ENCODE assay signal across 18 cellular contexts in genomic region chr18:3753116-3753515, GRCh38.
"Had no signal": no experiment of that assay in that cellular context is flagged by ENCODE, and none has a peak within 500 bp of the region (broad histone marks: within the 10 kb centered on the region; RNA-seq: fewer than 3 reads in every experiment).

No MANE protein-coding gene starts in this region.

- DNase-seq: IMR-90, Karpas-422, KG1, MG63, NCI-H1092 treated with DMSO at 0.1 percent for 48 hours, NCI-H1436, NCI-H187, NCI-H2029 treated with DMSO at 0.1 percent for 48 hours, NCI-H345, NCI-H510A, NCI-H524 treated with DMSO at 0.1 percent for 48 hours, NCI-H69, NCI-H774, PC-3, SHP77, SK-N-SH, SW 1271, T-cell had no signal
